ENCODE assay signal across 10 cellular contexts in the genomic region with DNA sequence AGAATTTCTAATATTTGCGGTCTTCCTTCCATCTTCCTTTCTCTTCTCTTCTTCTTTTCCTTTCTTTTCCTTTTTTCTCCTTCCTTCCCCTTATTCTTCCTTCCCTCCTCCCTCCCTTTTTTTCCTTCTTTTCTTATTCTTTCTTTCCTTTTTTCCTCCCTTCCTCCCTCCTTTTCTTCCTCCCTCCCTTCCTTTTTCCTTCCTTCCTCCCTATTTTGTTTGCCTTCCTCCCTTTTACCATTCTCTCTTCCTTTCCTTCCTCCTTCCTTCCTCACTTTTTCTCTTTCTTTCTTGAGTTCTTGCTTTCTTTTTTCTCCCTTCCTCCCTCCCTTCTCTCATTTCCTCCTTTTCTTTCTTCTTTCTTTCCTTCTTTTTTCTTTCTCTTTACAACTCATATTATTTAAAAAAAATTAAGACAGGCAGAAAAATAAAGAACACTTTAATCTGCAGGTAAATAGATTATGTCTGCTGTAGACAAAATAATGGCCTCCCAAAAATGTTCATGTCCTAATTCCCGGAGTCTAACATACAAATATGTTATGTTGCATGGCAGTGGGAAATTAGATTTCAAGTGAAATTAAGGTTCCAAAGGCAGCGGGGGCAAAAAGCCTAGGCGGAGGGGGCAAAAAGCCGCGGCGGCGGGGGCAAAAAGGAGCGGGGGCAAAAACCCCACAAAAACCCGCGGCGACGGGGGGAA.
DNase-seq lines count a peak whose midpoint lies in the region; ATAC-seq and TF ChIP-seq lines count a peak whose summit lies in the region.
"Had no signal": no experiment of that assay in that cellular context is flagged by ENCODE, and none has a peak within 500 bp of the region (broad histone marks: within the 10 kb centered on the region; RNA-seq: fewer than 3 reads in every experiment).

No MANE protein-coding gene starts in this region.

- no peak overlapping the region for H3K27ac Mint-ChIP-seq in brain
- H3K27ac Mint-ChIP-seq: naive thymus-derived CD8-positive, alpha-beta T cell had no signal

- TF ChIP-seq CTCF in brain (conservative IDR thresholded peaks at IDR 0.05) (no peak), lower lobe of right lung (IDR thresholded peaks at IDR 0.05) (no peak)

- H3K9me3 ChIP-seq in HUES6 (ENCODE audit: control insufficient read depth, insufficient read depth, low read depth, low read length): no peaks in the 10 kb centered on the region
- H3K9me3 ChIP-seq in lower lobe of right lung: no peaks in the 10 kb centered on the region
- H3K9me3 ChIP-seq in stomach smooth muscle (ENCODE audit: control insufficient read depth in 2 of 2, low read length in 2 of 2): no peaks in the 10 kb centered on the region

- ATAC-seq in lower lobe of right lung: no peak
- ATAC-seq: naive thymus-derived CD8-positive, alpha-beta T cell; Panc1 had no signal

- H3K27me3 ChIP-seq in HUES6 (ENCODE audit: control insufficient read depth, insufficient read depth, low read length) (peaks cover 53% of the 10 kb centered on the region), lower lobe of right lung (ENCODE audit: low read depth) (peaks cover 27% of the 10 kb centered on the region), stomach smooth muscle (ENCODE audit: control insufficient read depth in 1 of 2, insufficient read depth in 2 of 2, low read length in 2 of 2) (no peaks in the 10 kb centered on the region)

- no peak overlapping the region for H3K27ac ChIP-seq in HUES6 (ENCODE audit: low read depth, low read length)
- H3K27ac ChIP-seq in lower lobe of right lung: no peak overlapping the region
- H3K27ac ChIP-seq in stomach smooth muscle (ENCODE audit: low read length): peak overlapping the region; percentile 62

- H3K36me3 Mint-ChIP-seq in brain: no peaks in the 10 kb centered on the region

- peak overlapping the region; percentile 80 to 91 (median 83) for H3K4me3 Mint-ChIP-seq in brain
- H3K4me3 Mint-ChIP-seq: naive thymus-derived CD8-positive, alpha-beta T cell had no signal

- H3K4me3 ChIP-seq in HUES6 (ENCODE audit: low read depth, low read length) (peak overlapping the region; percentile 46; the same call in 1 of the 2 replicates), lower lobe of right lung (peak overlapping the region; percentile 30), stomach smooth muscle (ENCODE audit: low read length in 2 of 2) (peak overlapping the region; percentile 57 to 68)

- H3K36me3 ChIP-seq in HUES6 (ENCODE audit: control insufficient read depth, insufficient read depth, low read length) (no peaks in the 10 kb centered on the region), lower lobe of right lung (no peaks in the 10 kb centered on the region), stomach smooth muscle (ENCODE audit: control insufficient read depth in 2 of 2, insufficient read depth in 2 of 2, low read length in 2 of 2) (no peaks in the 10 kb centered on the region)

- intact Hi-C loops in lower lobe of right lung (cut with DNase I): no loop called here

- H3K4me1 ChIP-seq in HUES6 (ENCODE audit: control insufficient read depth, insufficient read depth, low read length) (no peaks in the 10 kb centered on the region), lower lobe of right lung (no peaks in the 10 kb centered on the region), stomach smooth muscle (ENCODE audit: control insufficient read depth, insufficient read depth, low read length) (no peaks in the 10 kb centered on the region)

- H3K4me1 Mint-ChIP-seq in brain: peaks cover 11% of the 10 kb centered on the region
- H3K4me1 Mint-ChIP-seq: naive thymus-derived CD8-positive, alpha-beta T cell had no signal

- H3K9ac ChIP-seq in HUES6 (ENCODE audit: low read length) (no peak overlapping the region), stomach smooth muscle (ENCODE audit: low read length in 2 of 2) (peak overlapping the region; percentile 63 to 64)

- peaks cover 58% of the 10 kb centered on the region for H3K27me3 Mint-ChIP-seq in brain

- H3K9me3 Mint-ChIP-seq in brain: peaks cover 0 to 6% (median 0%) of the 10 kb centered on the region in 5 experiments

- DNase-seq in lower lobe of right lung (no peak), SKM-1 treated with dmso at 0.1 percent for 144 hours (lab: John Stamatoyannopoulos, UW; ENCODE audit: unreplicated experiment) (no peak), NCI-H2081 (lab: John Stamatoyannopoulos, UW) (no peak), islet precursor cell (no peak)
- DNase-seq: effector CD8-positive, alpha-beta T cell; naive thymus-derived CD8-positive, alpha-beta T cell had no signal
